ENCODE assay signal across 15 cellular contexts in genomic region chr16:66706506-66706880, GRCh38. TPM values are rescaled to one million over a fixed set of nuclear protein-coding genes. Genes with fewer than 3 reads are reported as not detected.
A peak's percentile ranks its signal among the peaks of the same experiment; 100 is the strongest.
DNase-seq lines count a peak whose midpoint lies in the region; ATAC-seq and TF ChIP-seq lines count a peak whose summit lies in the region.
"Had no signal": no experiment of that assay in that cellular context is flagged by ENCODE, and none has a peak within 500 bp of the region (broad histone marks: within the 10 kb centered on the region; RNA-seq: fewer than 3 reads in every experiment).

No MANE protein-coding gene starts in this region.

- CTCF ChIA-PET in PC-3 (lab: Charles Lee) = no interaction called here

- no peak overlapping the region for H3K23ac ChIP-seq in mesendoderm (ENCODE audit: low read length)

- no peak overlapping the region for H2BK5ac ChIP-seq in mesendoderm (ENCODE audit: low read length)

- H3K36me3 ChIP-seq in SJSA1 = no peaks in the 10 kb centered on the region
- H3K36me3 ChIP-seq in mesendoderm (ENCODE audit: control insufficient read depth, insufficient read depth, low read length) = no peaks in the 10 kb centered on the region
- H3K36me3 ChIP-seq in thyroid gland = no peaks in the 10 kb centered on the region
- no peaks in the 10 kb centered on the region for H3K36me3 ChIP-seq in PC-3 (ENCODE audit: low read depth, low read length)

- H3K9me3 ChIP-seq in SJSA1 (replicated peaks) (no peaks in the 10 kb centered on the region), thyroid gland (no peaks in the 10 kb centered on the region), PC-3 (ENCODE audit: low read length) (no peaks in the 10 kb centered on the region)

- no peak overlapping the region for H2AFZ ChIP-seq in PC-3 (ENCODE audit: low read length)

- H4K8ac ChIP-seq in mesendoderm (ENCODE audit: low read depth, low read length) = no peak overlapping the region

- no peaks in the 10 kb centered on the region for H3K79me1 ChIP-seq in mesendoderm (ENCODE audit: low read length)

- H3K4me3 ChIP-seq in SJSA1 (no peak overlapping the region), epithelial cell of proximal tubule (ENCODE audit: low read depth, low read length) (peak overlapping the region; percentile 26), mesendoderm (ENCODE audit: low read length) (no peak overlapping the region), thyroid gland (replicated peaks in 1 of 3) (peak overlapping the region in 1 of 3 donors; percentile 0), PC-3 (ENCODE audit: low read length) (no peak overlapping the region)

- no peak overlapping the region for H3K4ac ChIP-seq in mesendoderm (ENCODE audit: low read depth, low read length)

- H2BK15ac ChIP-seq in mesendoderm (replicated peaks; ENCODE audit: low read depth) = no peak overlapping the region

- intact Hi-C loops in thyroid gland (cut with DNase I) = no loop called here
- intact Hi-C loops in PC-3 (cut with micrococcal nuclease) = no loop called here

- H3K27me3 ChIP-seq in SJSA1 (replicated peaks) (no peaks in the 10 kb centered on the region), mesendoderm (ENCODE audit: insufficient read depth, low read length, poor library complexity) (no peaks in the 10 kb centered on the region), thyroid gland (no peaks in the 10 kb centered on the region), PC-3 (ENCODE audit: low read length) (no peaks in the 10 kb centered on the region)

- peak overlapping the region; percentile 38; the same call in 1 of the 2 replicates for H3K27ac ChIP-seq in SJSA1
- H3K27ac ChIP-seq in mesendoderm (ENCODE audit: low read depth, low read length) = no peak overlapping the region
- peak overlapping the region; percentile 94 to 99 (median 96) for H3K27ac ChIP-seq in thyroid gland
- H3K27ac ChIP-seq in PC-3 (ENCODE audit: low read length) = no peak overlapping the region

- no peak overlapping the region for H3K18ac ChIP-seq in mesendoderm (ENCODE audit: low read length)

- whole genome bisulfite sequencing in mesendoderm (ENCODE audit: extremely low coverage, insufficient coverage, low lambda C conversion rate) = no CpG with 5 or more reads among the region's 8 CpGs
- 19 to 54% methylated on average over 5 to 8 of the region's 8 CpGs for WGBS in thyroid gland, 2 donors

- no peak overlapping the region for H3K9ac ChIP-seq in mesendoderm (ENCODE audit: low read length)
- H3K9ac ChIP-seq in PC-3 (ENCODE audit: low read length) = no peak overlapping the region

- peak overlapping the region; percentile 64 for H3K56ac ChIP-seq in mesendoderm (ENCODE audit: low read length)

- no peaks in the 10 kb centered on the region for H4K20me1 ChIP-seq in PC-3 (ENCODE audit: low read length)

- TF ChIP-seq CTCF in epithelial cell of proximal tubule (conservative IDR thresholded peaks at IDR 0.05; ENCODE audit: low read depth, low read length) (no peak), thyroid gland (IDR thresholded peaks at IDR 0.05) (no peak), PC-3 (conservative IDR thresholded peaks at IDR 0.05; ENCODE audit: low read depth, low read length) (no peak)

- no peak overlapping the region for H2BK120ac ChIP-seq in mesendoderm (ENCODE audit: low read depth, low read length)

- ATAC-seq in PC-3 = no peak
- ATAC-seq: activated T-helper 17 cell treated with anti-CD3 and anti-CD28 coated beads, Interleukin-2, amount 50 U/mL, for 72 hours; HCT116; stimulated activated naive B cell treated with anti-CD40 and anti-IgM and Interleukin-4, amounts not matched to agents 10 μg/mL and 1 μg/mL and 100 μg/mL, for 72 hours had no signal

- DNase-seq in SJSA1 (ENCODE audit: low read depth in 1 of 2, low spot score in 2 of 2) (no peak), epithelial cell of proximal tubule (ENCODE audit: low read depth) (no peak), mesendoderm (no peak), thyroid gland (peak; percentile 96 to 97), EL (no peak), PC-3 (no peak), NCI-H446 treated with DMSO at 0.1 percent for 48 hours (lab: John Stamatoyannopoulos, UW) (no peak)
- DNase-seq in activated naive CD4-positive, alpha-beta T cell treated with anti-CD3 and anti-CD28 coated beads, Interleukin-2, amount 50 U/mL, for 16 hours = no peak
- DNase-seq: activated CD4-positive, alpha-beta T cell treated with anti-CD3 and anti-CD28 coated beads for 4 hours; NCI-H1694; occipital lobe; stimulated activated CD4-positive, alpha-beta T cell treated with anti-CD3 and anti-CD28 coated beads, Interleukin-2, amount 100 ng/mL, for 24 hours; stimulated activated naive B cell treated with anti-CD40 and anti-IgM and Interleukin-4, amounts not matched to agents 10 μg/mL and 1 μg/mL and 100 μg/mL, for 72 hours had no signal

- H3F3A ChIP-seq in PC-3 (ENCODE audit: low read length, unreplicated experiment) = no peaks in the 10 kb centered on the region

- H3K9me2 ChIP-seq in PC-3 (replicated peaks; ENCODE audit: low read length) = no peaks in the 10 kb centered on the region

- no peak overlapping the region for H4K5ac ChIP-seq in mesendoderm (ENCODE audit: low read length)

- no peak overlapping the region for H3K4me2 ChIP-seq in mesendoderm (ENCODE audit: low read length)
- no peak overlapping the region for H3K4me2 ChIP-seq in PC-3 (ENCODE audit: low read length)

- POLR2A ChIA-PET in PC-3 (lab: Charles Lee; ENCODE audit: unreplicated experiment) = no interaction called here

- no peak for TF ChIP-seq POLR2A in thyroid gland (IDR thresholded peaks at IDR 0.05)

- no TSS peak for BruUV-seq in PC-3 (replicated peaks; lab: Mats Ljungman, UMichigan)

- H3K79me2 ChIP-seq in mesendoderm (ENCODE audit: control insufficient read depth, insufficient read depth, low read length) (no peaks in the 10 kb centered on the region), PC-3 (ENCODE audit: low read length) (no peaks in the 10 kb centered on the region)

- H3K4me1 ChIP-seq in SJSA1 (replicated peaks) = peaks cover 14% of the 10 kb centered on the region
- no peaks in the 10 kb centered on the region for H3K4me1 ChIP-seq in mesendoderm (ENCODE audit: control insufficient read depth, low read depth, low read length)
- peaks cover 38 to 61% of the 10 kb centered on the region in 2 donors for H3K4me1 ChIP-seq in thyroid gland
- H3K4me1 ChIP-seq in PC-3 (ENCODE audit: insufficient read depth, low read length) = no peaks in the 10 kb centered on the region

- H2AK5ac ChIP-seq in mesendoderm (ENCODE audit: low read length) = no peak overlapping the region

RNA-seq across cellular contexts. Expression of gene CMTM4, which starts 9.9 kb away (rescaled TPM):
- 8.9 and 14.6 TPM in 2 replicates for total RNA-seq in SJSA1 (2014; rRNA removed; shearing (Covaris generic))
- total RNA-seq in epithelial cell of proximal tubule (16.8 and 35.1 TPM in 2 replicates), thyroid gland (100 to 1,000 TPM; 170 to 246 (median 201) TPM), PC-3 (2014; rRNA removed) (16.9 and 17.0 TPM in 2 replicates)
- 16.1 TPM for polyA plus RNA-seq in mesendoderm (2013, experiment 1 of 2)
- 16.3 TPM for polyA plus RNA-seq in mesendoderm (2013, experiment 2 of 2)

RNA-seq across cellular contexts. Expression of gene DYNC1LI2, which starts 44.9 kb away (rescaled TPM):
- total RNA-seq in SJSA1 (2014; rRNA removed; shearing (Covaris generic)) = 89.0 and 101 TPM in 2 replicates
- total RNA-seq in epithelial cell of proximal tubule = 55.3 and 63.1 TPM in 2 replicates
- 150 TPM for polyA plus RNA-seq in mesendoderm (2013, experiment 1 of 2)
- 159 TPM for polyA plus RNA-seq in mesendoderm (2013, experiment 2 of 2)
- total RNA-seq in thyroid gland = 100 to 1,000 TPM; 162 to 332 (median 195) TPM
- total RNA-seq in PC-3 (2014; rRNA removed) = 63.9 and 82.8 TPM in 2 replicates

Comparison
In these comparisons a context has a peak if more than half of its experiments do, and no peak if none do; other contexts are left out.
1. DNase-seq: peak in thyroid gland (2 of 2); none in SJSA1 (0 of 2), epithelial cell of proximal tubule (single experiment), mesendoderm (single experiment), EL (single experiment), PC-3 (single experiment), activated naive CD4-positive, alpha-beta T cell treated with anti-CD3 and anti-CD28 coated beads, Interleukin-2, amount 50 U/mL, for 16 hours (single experiment) and NCI-H446 treated with DMSO at 0.1 percent for 48 hours (single experiment).
2. H3K27ac ChIP-seq: peak in SJSA1 (single experiment) and thyroid gland (3 of 3); none in mesendoderm (single experiment) and PC-3 (single experiment).